In the genomic region with DNA sequence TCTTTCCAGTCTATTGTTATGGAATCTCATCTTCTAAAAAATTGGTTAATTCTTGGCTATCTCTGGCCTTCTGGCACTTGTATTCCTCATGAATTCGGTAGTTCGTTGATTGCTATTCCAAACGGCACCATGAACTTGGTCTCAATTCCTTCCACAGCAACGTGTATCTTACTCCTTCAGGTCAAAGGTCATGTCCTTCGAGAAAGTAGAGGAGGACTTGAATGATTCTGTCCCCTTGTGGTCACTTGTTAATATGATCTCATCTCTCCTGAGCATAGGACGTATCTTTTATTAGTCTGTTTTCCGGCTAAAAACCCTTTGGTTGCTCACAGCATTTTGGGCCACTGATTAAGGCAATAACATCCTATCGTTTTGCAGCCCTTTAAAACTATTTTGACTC, we compare ENCODE assay signal across 16 cellular contexts. TPM values are rescaled to one million over a fixed set of nuclear protein-coding genes. Genes with fewer than 3 reads are reported as not detected.
A peak's percentile ranks its signal among the peaks of the same experiment; 100 is the strongest.
DNase-seq lines count a peak whose midpoint lies in the region; ATAC-seq and TF ChIP-seq lines count a peak whose summit lies in the region.
"Had no signal": no experiment of that assay in that cellular context is flagged by ENCODE, and none has a peak within 500 bp of the region (broad histone marks: within the 10 kb centered on the region; RNA-seq: fewer than 3 reads in every experiment).

No MANE protein-coding gene starts in this region.

- H3K36me3 ChIP-seq in PC-3 (ENCODE audit: low read depth, low read length), result no peaks in the 10 kb centered on the region

- TF ChIP-seq CTCF in PC-3 (conservative IDR thresholded peaks at IDR 0.05; ENCODE audit: low read depth, low read length) (peak; percentile 41; the same call in 1 of the 2 replicates), chondrocyte (IDR thresholded peaks at IDR 0.05) (peak; percentile 19), progenitor cell of endocrine pancreas (IDR thresholded peaks at IDR 0.05; ENCODE audit: unreplicated experiment) (peak; percentile 13)

- H3F3A ChIP-seq in PC-3 (ENCODE audit: low read length, unreplicated experiment), result no peaks in the 10 kb centered on the region

- peaks cover 6% of the 10 kb centered on the region for H3K4me1 Mint-ChIP-seq in activated naive CD4-positive, alpha-beta T cell treated with anti-CD3 and anti-CD28 coated beads, Interleukin-2, amount 10 ng/mL, durations not matched to agents 7 days and 5 days
- peaks cover 15% of the 10 kb centered on the region for H3K4me1 Mint-ChIP-seq in activated naive CD4-positive, alpha-beta T cell treated with anti-CD3 and anti-CD28 coated beads for 36 hours (ENCODE audit: low read depth)
- H3K4me1 Mint-ChIP-seq in chondrocyte (ENCODE audit: low read depth) (peaks cover 8% of the 10 kb centered on the region), progenitor cell of endocrine pancreas (ENCODE audit: low read depth) (peaks cover 15% of the 10 kb centered on the region)

- no peaks in the 10 kb centered on the region for H3K9me3 ChIP-seq in PC-3 (ENCODE audit: low read length)

- POLR2A ChIA-PET in PC-3 (lab: Charles Lee; ENCODE audit: unreplicated experiment), result no interaction called here

- H3K4me1 ChIP-seq in PC-3 (ENCODE audit: insufficient read depth, low read length), result peaks cover 4% of the 10 kb centered on the region; the same call in 1 of the 2 replicates

- H3K27ac Mint-ChIP-seq in activated naive CD4-positive, alpha-beta T cell treated with anti-CD3 and anti-CD28 coated beads, Interleukin-2, amount 10 ng/mL, durations not matched to agents 7 days and 5 days, result peak overlapping the region; percentile 24
- H3K27ac Mint-ChIP-seq in activated naive CD4-positive, alpha-beta T cell treated with anti-CD3 and anti-CD28 coated beads for 36 hours, result no peak overlapping the region
- H3K27ac Mint-ChIP-seq in chondrocyte (ENCODE audit: unreplicated experiment) (no peak overlapping the region), progenitor cell of endocrine pancreas (no peak overlapping the region)
- H3K27ac Mint-ChIP-seq: activated CD8-positive, alpha-beta T cell treated with anti-CD3 and anti-CD28 coated beads for 36 hours; activated T-helper 17 cell treated with anti-CD3 and anti-CD28 coated beads, Interleukin-2, amount 50 U/mL, for 72 hours; stimulated activated effector memory CD8-positive, alpha-beta T cell treated with anti-CD3 and anti-CD28 coated beads, Interleukin-12 subunit alpha, Interleukin-12 subunit beta, amount 100 ng/mL, for 72 hours had no signal

- intact Hi-C loops in activated naive CD4-positive, alpha-beta T cell treated with anti-CD3 and anti-CD28 coated beads for 36 hours (cut with micrococcal nuclease), result loop anchor here (5.0 kb wide), 1 partner anchor 168 kb away; no protein-coding TSS in a partner anchor
- intact Hi-C loops in PC-3 (cut with micrococcal nuclease), result loop anchor here (5.0 kb wide), 1 partner anchor 48 kb away; no protein-coding TSS in a partner anchor

- DNase-seq in activated naive CD4-positive, alpha-beta T cell treated with anti-CD3 and anti-CD28 coated beads, Interleukin-2, amount 10 ng/mL, durations not matched to agents 7 days and 5 days, result no peak
- no peak for DNase-seq in activated naive CD4-positive, alpha-beta T cell treated with anti-CD3 and anti-CD28 coated beads for 36 hours
- DNase-seq in PC-3, result peak; percentile 29
- DNase-seq in chondrocyte (ENCODE audit: low spot score), result no peak
- no peak for DNase-seq in progenitor cell of endocrine pancreas (ENCODE audit: low spot score, unreplicated experiment)
- DNase-seq in activated CD4-positive, alpha-beta T cell treated with anti-CD3 and anti-CD28 coated beads, Interleukin-2, amount 50 U/mL, for 4 hours, result no peak
- DNase-seq in pons (ENCODE audit: low spot score), result no peak
- DNase-seq in SIG-M5 (lab: John Stamatoyannopoulos, UW), result no peak
- DNase-seq: activated CD8-positive, alpha-beta T cell treated with anti-CD3 and anti-CD28 coated beads for 36 hours; NCI-H524 had no signal

- no peaks in the 10 kb centered on the region for H3K9me2 ChIP-seq in PC-3 (replicated peaks; ENCODE audit: low read length)

- no peaks in the 10 kb centered on the region for H4K20me1 ChIP-seq in PC-3 (ENCODE audit: low read length)

- H3K9me3 Mint-ChIP-seq in activated naive CD4-positive, alpha-beta T cell treated with anti-CD3 and anti-CD28 coated beads, Interleukin-2, amount 10 ng/mL, durations not matched to agents 7 days and 5 days, result no peaks in the 10 kb centered on the region
- H3K9me3 Mint-ChIP-seq in activated naive CD4-positive, alpha-beta T cell treated with anti-CD3 and anti-CD28 coated beads for 36 hours, result no peaks in the 10 kb centered on the region
- H3K9me3 Mint-ChIP-seq in chondrocyte (ENCODE audit: low read depth) (no peaks in the 10 kb centered on the region), progenitor cell of endocrine pancreas (ENCODE audit: low read depth) (no peaks in the 10 kb centered on the region)
- H3K9me3 Mint-ChIP-seq: activated CD8-positive, alpha-beta T cell treated with anti-CD3 and anti-CD28 coated beads for 36 hours; activated T-helper 17 cell treated with anti-CD3 and anti-CD28 coated beads, Interleukin-2, amount 50 U/mL, for 72 hours; stimulated activated effector memory CD8-positive, alpha-beta T cell treated with anti-CD3 and anti-CD28 coated beads, Interleukin-12 subunit alpha, Interleukin-12 subunit beta, amount 100 ng/mL, for 72 hours had no signal

- no peak overlapping the region for H3K4me2 ChIP-seq in PC-3 (ENCODE audit: low read length)

- H3K36me3 Mint-ChIP-seq in activated naive CD4-positive, alpha-beta T cell treated with anti-CD3 and anti-CD28 coated beads, Interleukin-2, amount 10 ng/mL, durations not matched to agents 7 days and 5 days, result peaks cover 22% of the 10 kb centered on the region
- H3K36me3 Mint-ChIP-seq in activated naive CD4-positive, alpha-beta T cell treated with anti-CD3 and anti-CD28 coated beads for 36 hours (ENCODE audit: low read depth), result no peaks in the 10 kb centered on the region
- no peaks in the 10 kb centered on the region for H3K36me3 Mint-ChIP-seq in chondrocyte (ENCODE audit: low read depth)
- no peaks in the 10 kb centered on the region for H3K36me3 Mint-ChIP-seq in progenitor cell of endocrine pancreas (ENCODE audit: insufficient read depth)

- no peak overlapping the region for H3K27ac ChIP-seq in PC-3 (ENCODE audit: low read length)

- no peaks in the 10 kb centered on the region for H3K79me2 ChIP-seq in PC-3 (ENCODE audit: low read length)

- H2AFZ ChIP-seq in PC-3 (ENCODE audit: low read length), result no peak overlapping the region

- no peak overlapping the region for H3K9ac ChIP-seq in PC-3 (ENCODE audit: low read length)

- no peak overlapping the region for H3K4me3 Mint-ChIP-seq in activated naive CD4-positive, alpha-beta T cell treated with anti-CD3 and anti-CD28 coated beads, Interleukin-2, amount 10 ng/mL, durations not matched to agents 7 days and 5 days
- H3K4me3 Mint-ChIP-seq in activated naive CD4-positive, alpha-beta T cell treated with anti-CD3 and anti-CD28 coated beads for 36 hours, result no peak overlapping the region
- H3K4me3 Mint-ChIP-seq in chondrocyte (ENCODE audit: unreplicated experiment) (no peak overlapping the region), progenitor cell of endocrine pancreas (ENCODE audit: low read depth) (no peak overlapping the region)
- H3K4me3 Mint-ChIP-seq: activated CD8-positive, alpha-beta T cell treated with anti-CD3 and anti-CD28 coated beads for 36 hours; activated T-helper 17 cell treated with anti-CD3 and anti-CD28 coated beads, Interleukin-2, amount 50 U/mL, for 72 hours; stimulated activated effector memory CD8-positive, alpha-beta T cell treated with anti-CD3 and anti-CD28 coated beads, Interleukin-12 subunit alpha, Interleukin-12 subunit beta, amount 100 ng/mL, for 72 hours had no signal

- no peak overlapping the region for H3K4me3 ChIP-seq in PC-3 (ENCODE audit: low read length)

- BruUV-seq in PC-3 (replicated peaks; lab: Mats Ljungman, UMichigan), result no TSS peak

- CTCF ChIA-PET in activated naive CD4-positive, alpha-beta T cell treated with anti-CD3 and anti-CD28 coated beads, Interleukin-2, amount 10 ng/mL, durations not matched to agents 7 days and 5 days (lab: Charles Lee), result interaction anchor here (0.7 to 2.1 kb wide), 2 partner anchors 55 to 77 kb away, joined by 6 to 14 read pairs; no protein-coding TSS in a partner anchor
- CTCF ChIA-PET in activated naive CD4-positive, alpha-beta T cell treated with anti-CD3 and anti-CD28 coated beads for 36 hours (lab: Charles Lee), result interaction anchor here (1.7 to 2.9 kb wide), 2 partner anchors 28 to 76 kb away, joined by 6 to 15 read pairs; no protein-coding TSS in a partner anchor
- CTCF ChIA-PET in PC-3 (lab: Charles Lee), result no interaction called here

- no peaks in the 10 kb centered on the region for H3K27me3 Mint-ChIP-seq in activated naive CD4-positive, alpha-beta T cell treated with anti-CD3 and anti-CD28 coated beads, Interleukin-2, amount 10 ng/mL, durations not matched to agents 7 days and 5 days
- H3K27me3 Mint-ChIP-seq in activated naive CD4-positive, alpha-beta T cell treated with anti-CD3 and anti-CD28 coated beads for 36 hours (ENCODE audit: low read depth), result no peaks in the 10 kb centered on the region
- H3K27me3 Mint-ChIP-seq in chondrocyte (ENCODE audit: low read depth) (peaks cover 2% of the 10 kb centered on the region), progenitor cell of endocrine pancreas (no peaks in the 10 kb centered on the region)
- H3K27me3 Mint-ChIP-seq: activated CD8-positive, alpha-beta T cell treated with anti-CD3 and anti-CD28 coated beads for 36 hours; activated T-helper 17 cell treated with anti-CD3 and anti-CD28 coated beads, Interleukin-2, amount 50 U/mL, for 72 hours had no signal

- ATAC-seq in PC-3, result 0 out of 2 replicates have a peak, but pooled peaks have one; percentile 3
- ATAC-seq: activated CD8-positive, alpha-beta T cell treated with anti-CD3 and anti-CD28 coated beads for 36 hours; activated T-helper 17 cell treated with anti-CD3 and anti-CD28 coated beads, Interleukin-2, amount 50 U/mL, for 72 hours; Right ventricle myocardium inferior; stimulated activated effector memory CD8-positive, alpha-beta T cell treated with anti-CD3 and anti-CD28 coated beads, Interleukin-12 subunit alpha, Interleukin-12 subunit beta, amount 100 ng/mL, for 72 hours had no signal

- no peaks in the 10 kb centered on the region for H3K27me3 ChIP-seq in PC-3 (ENCODE audit: low read length)

RNA-seq across cellular contexts. Expression of a gene that starts 9.4 kb away (rescaled TPM):
- not detected for total RNA-seq in activated naive CD4-positive, alpha-beta T cell treated with anti-CD3 and anti-CD28 coated beads for 36 hours
- total RNA-seq in PC-3 (2014; rRNA removed) (not detected in 2 replicates), chondrocyte (not detected in 3 replicates), progenitor cell of endocrine pancreas (0.34 and 0.38 TPM in 2 replicates)
- total RNA-seq: activated CD8-positive, alpha-beta T cell treated with anti-CD3 and anti-CD28 coated beads for 36 hours; activated T-helper 17 cell treated with anti-CD3 and anti-CD28 coated beads, Interleukin-2, amount 50 U/mL, for 72 hours; astrocyte; fibroblast of villous mesenchyme; lung microvascular endothelial cell; Right ventricle myocardium inferior had no signal
